In genomic region chr15:89111961-89112340, GRCh38 we compare ENCODE assay signal across 13 cellular contexts. TPM values are rescaled to one million over a fixed set of nuclear protein-coding genes. Genes with fewer than 3 reads are reported as not detected.
DNase-seq lines count a peak whose midpoint lies in the region; ATAC-seq and TF ChIP-seq lines count a peak whose summit lies in the region.
"Had no signal": no experiment of that assay in that cellular context is flagged by ENCODE, and none has a peak within 500 bp of the region (broad histone marks: within the 10 kb centered on the region; RNA-seq: fewer than 3 reads in every experiment).

No MANE protein-coding gene starts in this region.

- DNase-seq in NCI-H146 (lab: John Stamatoyannopoulos, UW) (peak; percentile 12), NCI-H146 treated with DMSO at 0.1 percent for 48 hours (lab: John Stamatoyannopoulos, UW; ENCODE audit: unreplicated experiment) (no peak), colonic mucosa (no peak), natural killer cell (no peak), uterus (no peak)
- DNase-seq: DMS 273 treated with DMSO at 0.1 percent for 48 hours, NCI-H226, nephron progenitor cell had no signal

- H3K4me3 Mint-ChIP-seq in natural killer cell, result no peak overlapping the region
- H3K4me3 Mint-ChIP-seq: nephron progenitor cell; stimulated activated memory B cell treated with anti-CD40 and anti-IgM and Interleukin-4, amounts not matched to agents 10 μg/mL and 1 μg/mL and 100 μg/mL, for 72 hours had no signal

- H3K9me3 Mint-ChIP-seq in natural killer cell, result no peaks in the 10 kb centered on the region
- H3K9me3 Mint-ChIP-seq: nephron progenitor cell; stimulated activated memory B cell treated with anti-CD40 and anti-IgM and Interleukin-4, amounts not matched to agents 10 μg/mL and 1 μg/mL and 100 μg/mL, for 72 hours had no signal

- TF ChIP-seq POLR2A in uterus (IDR thresholded peaks at IDR 0.05), result no peak

- intact Hi-C loops in colonic mucosa (cut with DNase I), result no loop called here
- intact Hi-C loops in natural killer cell (cut with micrococcal nuclease), result loop anchor here (2.0 kb wide), 1 partner anchor 21 kb away; no protein-coding TSS in a partner anchor
- intact Hi-C loops in uterus (cut with DNase I; ENCODE audit: low total_unique reads), result no loop called here

- no peak for TF ChIP-seq CTCF in colonic mucosa (IDR thresholded peaks at IDR 0.05)
- TF ChIP-seq CTCF in natural killer cell (IDR thresholded peaks at IDR 0.05), result no peak
- TF ChIP-seq CTCF in uterus (IDR thresholded peaks at IDR 0.05), result no peak

- H3K36me3 ChIP-seq in colonic mucosa, result no peaks in the 10 kb centered on the region
- H3K36me3 ChIP-seq in uterus, result no peaks in the 10 kb centered on the region

- H3K4me1 ChIP-seq in colonic mucosa (peaks cover 8% of the 10 kb centered on the region), uterus (peaks cover 0 to 5% of the 10 kb centered on the region in 2 donors)

- no peaks in the 10 kb centered on the region for H3K27me3 Mint-ChIP-seq in natural killer cell (ENCODE audit: low read depth in 2 of 2)
- H3K27me3 Mint-ChIP-seq: stimulated activated memory B cell treated with anti-CD40 and anti-IgM and Interleukin-4, amounts not matched to agents 10 μg/mL and 1 μg/mL and 100 μg/mL, for 72 hours had no signal

- no peak overlapping the region for H3K9ac ChIP-seq in colonic mucosa (ENCODE audit: low read depth in 2 of 2, low read length in 2 of 2)

- H3K9me3 ChIP-seq in colonic mucosa (no peaks in the 10 kb centered on the region), uterus (no peaks in the 10 kb centered on the region)

- H3K27ac Mint-ChIP-seq in natural killer cell, result peak overlapping the region; percentile 81 to 85
- H3K27ac Mint-ChIP-seq: nephron progenitor cell; stimulated activated memory B cell treated with anti-CD40 and anti-IgM and Interleukin-4, amounts not matched to agents 10 μg/mL and 1 μg/mL and 100 μg/mL, for 72 hours had no signal

- peak overlapping the region; percentile 58 for H3K27ac ChIP-seq in colonic mucosa
- H3K27ac ChIP-seq in uterus, result peak overlapping the region; percentile 59 to 66
- H3K27ac ChIP-seq: 22Rv1 had no signal

- no peaks in the 10 kb centered on the region for H3K27me3 ChIP-seq in colonic mucosa
- no peaks in the 10 kb centered on the region for H3K27me3 ChIP-seq in uterus

- no peak overlapping the region for H3K4me3 ChIP-seq in colonic mucosa
- H3K4me3 ChIP-seq in uterus, result no peak overlapping the region

- no peak for ATAC-seq in natural killer cell
- no peak for ATAC-seq in HG02571 (IDR thresholded peaks at IDR 0.05; ENCODE audit: unreplicated experiment)
- ATAC-seq in HG02623 (IDR thresholded peaks at IDR 0.05; ENCODE audit: unreplicated experiment), result no peak
- no peak for ATAC-seq in GM19467 (IDR thresholded peaks at IDR 0.05; ENCODE audit: unreplicated experiment)

- H3K4me1 Mint-ChIP-seq in natural killer cell, result peaks cover 68 to 71% of the 10 kb centered on the region in 2 donors
- H3K4me1 Mint-ChIP-seq: stimulated activated memory B cell treated with anti-CD40 and anti-IgM and Interleukin-4, amounts not matched to agents 10 μg/mL and 1 μg/mL and 100 μg/mL, for 72 hours had no signal

- peaks cover 13% of the 10 kb centered on the region for H3K36me3 Mint-ChIP-seq in natural killer cell

RNA-seq across cellular contexts. Expression of gene ABHD2, which starts 23.7 kb away (rescaled TPM):
- total RNA-seq in colonic mucosa (10 to 100 TPM; 71.5 to 86.7 TPM), natural killer cell (100 to 1,000 TPM; 187 to 236 (median 191) TPM), uterus (100 to 1,000 TPM in 1 of 4 donors, 10 to 100 TPM in 3; 27.4 to 117 (median 54.2) TPM)
